8 cellular contexts compared by ENCODE assay signal in genomic region chr20:63522091-63522868, GRCh38. TPM values are rescaled to one million over a fixed set of nuclear protein-coding genes. Genes with fewer than 3 reads are reported as not detected.
DNase-seq lines count a peak whose midpoint lies in the region; ATAC-seq, FAIRE-seq and TF ChIP-seq lines count a peak whose summit lies in the region.

No MANE protein-coding gene starts in this region.

- H3K36me3 Mint-ChIP-seq in activated CD4-positive, alpha-beta memory T cell treated with anti-CD3 and anti-CD28 coated beads, Interleukin-2, amount 10 ng/mL, durations not matched to agents 7 days and 5 days (ENCODE audit: low read depth), result peaks cover 27% of the 10 kb centered on the region
- peaks cover 3% of the 10 kb centered on the region for H3K36me3 Mint-ChIP-seq in glutamatergic neuron (ENCODE audit: unreplicated experiment)

- peaks cover 10% of the 10 kb centered on the region for H3K4me1 Mint-ChIP-seq in activated CD4-positive, alpha-beta memory T cell treated with anti-CD3 and anti-CD28 coated beads, Interleukin-2, amount 10 ng/mL, durations not matched to agents 7 days and 5 days
- peaks cover 5% of the 10 kb centered on the region for H3K4me1 Mint-ChIP-seq in glutamatergic neuron (ENCODE audit: low read depth, unreplicated experiment)

- POLR2A ChIA-PET in activated CD4-positive, alpha-beta memory T cell treated with anti-CD3 and anti-CD28 coated beads, Interleukin-2, amount 10 ng/mL, durations not matched to agents 7 days and 5 days (lab: Charles Lee), result interaction anchor here (0.6 to 5.1 kb wide), 13 partner anchors 7 to 546 kb away, joined by 3 to 136 read pairs (median 14); partner anchors contain the start of genes ARFRP1, DNAJC5, GMEB2 and HELZ2

- peak; percentile 1; the same call in 1 of the 2 replicates for TF ChIP-seq POLR2A in GM12892 (IDR thresholded peaks at IDR 0.05; ENCODE audit: low read depth, low read length)

- FAIRE-seq in GM12892 (lab: Jason Lieb, UNC), result no peak

- peak overlapping the region; percentile 82 for H3K4me3 ChIP-seq in retinal pigment epithelial cell (ENCODE audit: low read length)

- H3K9me3 Mint-ChIP-seq in activated CD4-positive, alpha-beta memory T cell treated with anti-CD3 and anti-CD28 coated beads, Interleukin-2, amount 10 ng/mL, durations not matched to agents 7 days and 5 days, result peaks cover 2% of the 10 kb centered on the region
- H3K9me3 Mint-ChIP-seq in glutamatergic neuron (ENCODE audit: unreplicated experiment), result peaks cover 14% of the 10 kb centered on the region

- no peak for ATAC-seq in GM21529 (IDR thresholded peaks at IDR 0.05; ENCODE audit: unreplicated experiment)

- TF ChIP-seq CTCF in glutamatergic neuron (IDR thresholded peaks at IDR 0.05; ENCODE audit: partially characterized antibody, unreplicated experiment) (no peak), retinal pigment epithelial cell (conservative IDR thresholded peaks at IDR 0.05; ENCODE audit: low read depth, low read length) (no peak)

- CTCF ChIA-PET in activated CD4-positive, alpha-beta memory T cell treated with anti-CD3 and anti-CD28 coated beads, Interleukin-2, amount 10 ng/mL, durations not matched to agents 7 days and 5 days (lab: Charles Lee), result interaction anchor here (1.6 to 2.5 kb wide), 2 partner anchors 16 to 119 kb away, joined by 7 to 14 read pairs; partner anchors contain the start of gene PTK6

- no peak for DNase-seq in GM12892 (ENCODE audit: insufficient read length)
- DNase-seq in activated CD4-positive, alpha-beta memory T cell treated with anti-CD3 and anti-CD28 coated beads, Interleukin-2, amount 10 ng/mL, durations not matched to agents 7 days and 5 days, result no peak
- DNase-seq in glutamatergic neuron, result no peak
- DNase-seq in retinal pigment epithelial cell (ENCODE audit: low read depth), result no peak
- no peak for DNase-seq in middle frontal gyrus (ENCODE audit: extremely low spot score, low spot score)
- no peak for DNase-seq in T-helper 9 cell
- DNase-seq in iPS-NIHi11 (ENCODE audit: low spot score), result no peak

- H3K27ac Mint-ChIP-seq in activated CD4-positive, alpha-beta memory T cell treated with anti-CD3 and anti-CD28 coated beads, Interleukin-2, amount 10 ng/mL, durations not matched to agents 7 days and 5 days, result peak overlapping the region; percentile 26
- peak overlapping the region; percentile 70 for H3K27ac Mint-ChIP-seq in glutamatergic neuron (ENCODE audit: unreplicated experiment)

- peaks cover 8% of the 10 kb centered on the region for H3K27me3 Mint-ChIP-seq in activated CD4-positive, alpha-beta memory T cell treated with anti-CD3 and anti-CD28 coated beads, Interleukin-2, amount 10 ng/mL, durations not matched to agents 7 days and 5 days
- H3K27me3 Mint-ChIP-seq in glutamatergic neuron (ENCODE audit: unreplicated experiment), result peaks cover 18% of the 10 kb centered on the region

- peak overlapping the region; percentile 58 for H3K4me3 Mint-ChIP-seq in activated CD4-positive, alpha-beta memory T cell treated with anti-CD3 and anti-CD28 coated beads, Interleukin-2, amount 10 ng/mL, durations not matched to agents 7 days and 5 days
- peak overlapping the region; percentile 91 for H3K4me3 Mint-ChIP-seq in glutamatergic neuron (ENCODE audit: unreplicated experiment)

RNA-seq across cellular contexts. Expression of gene PPDPF, which starts 1.7 kb away (rescaled TPM):
- 15.9 TPM for polyA plus RNA-seq in GM12892 (2012; ENCODE audit: missing spikeins)
- 100 to 1,000 TPM; 228 to 232 TPM for total RNA-seq in activated CD4-positive, alpha-beta memory T cell treated with anti-CD3 and anti-CD28 coated beads, Interleukin-2, amount 10 ng/mL, durations not matched to agents 7 days and 5 days
- total RNA-seq in glutamatergic neuron (ENCODE audit: unreplicated experiment), result 293 TPM

RNA-seq across cellular contexts. Expression of gene PTK6, which starts 14.9 kb away (rescaled TPM):
- 0.72 TPM for polyA plus RNA-seq in GM12892 (2012; ENCODE audit: missing spikeins)
- 1 to 10 TPM; 2.1 to 2.3 TPM for total RNA-seq in activated CD4-positive, alpha-beta memory T cell treated with anti-CD3 and anti-CD28 coated beads, Interleukin-2, amount 10 ng/mL, durations not matched to agents 7 days and 5 days
- 0.17 TPM for total RNA-seq in glutamatergic neuron (ENCODE audit: unreplicated experiment)

RNA-seq across cellular contexts. Expression of gene EEF1A2, which starts 23.4 kb away (rescaled TPM):
- 1.2 TPM for polyA plus RNA-seq in GM12892 (2012; ENCODE audit: missing spikeins)
- total RNA-seq in activated CD4-positive, alpha-beta memory T cell treated with anti-CD3 and anti-CD28 coated beads, Interleukin-2, amount 10 ng/mL, durations not matched to agents 7 days and 5 days, result 1 to 10 TPM; 2.0 to 2.6 TPM
- 55.3 TPM for total RNA-seq in glutamatergic neuron (ENCODE audit: unreplicated experiment)

RNA-seq across cellular contexts. Expression of gene SRMS, which starts 25.3 kb away (rescaled TPM):
- polyA plus RNA-seq in GM12892 (2012; ENCODE audit: missing spikeins), result not detected
- total RNA-seq in activated CD4-positive, alpha-beta memory T cell treated with anti-CD3 and anti-CD28 coated beads, Interleukin-2, amount 10 ng/mL, durations not matched to agents 7 days and 5 days, result not detected
- total RNA-seq in glutamatergic neuron (ENCODE audit: unreplicated experiment), result not detected

RNA-seq across cellular contexts. Expression of gene FNDC11, which starts 31.7 kb away (rescaled TPM):
- polyA plus RNA-seq in GM12892 (2012; ENCODE audit: missing spikeins), result 0.19 TPM
- total RNA-seq in activated CD4-positive, alpha-beta memory T cell treated with anti-CD3 and anti-CD28 coated beads, Interleukin-2, amount 10 ng/mL, durations not matched to agents 7 days and 5 days, result under 1 TPM; 0.20 to 0.30 TPM
- 9.3 TPM for total RNA-seq in glutamatergic neuron (ENCODE audit: unreplicated experiment)

Comparison
In these comparisons a context has a peak if more than half of its experiments do, and no peak if none do; other contexts are left out.
1. RNA of gene EEF1A2, which starts 23.4 kb away (total RNA-seq): 55.3 TPM in glutamatergic neuron (single experiment); 2.0 to 2.6 TPM in activated CD4-positive, alpha-beta memory T cell treated with anti-CD3 and anti-CD28 coated beads, Interleukin-2, amount 10 ng/mL, durations not matched to agents 7 days and 5 days; every median in the first group is over 10 times any median in the second.